ENCODE assay signal across 20 cellular contexts in genomic region chr1:71641903-71642302, GRCh38.
A peak's percentile ranks its signal among the peaks of the same experiment; 100 is the strongest.
DNase-seq lines count a peak whose midpoint lies in the region; ATAC-seq, FAIRE-seq and TF ChIP-seq lines count a peak whose summit lies in the region.
"Had no signal": no experiment of that assay in that cellular context is flagged by ENCODE, and none has a peak within 500 bp of the region (broad histone marks: within the 10 kb centered on the region; RNA-seq: fewer than 3 reads in every experiment).

No MANE protein-coding gene starts in this region.

- ATAC-seq in Right ventricle myocardium superior (ENCODE audit: poor library complexity), result peak; percentile 74
- no peak for ATAC-seq in GM21529 (IDR thresholded peaks at IDR 0.05; ENCODE audit: unreplicated experiment)
- ATAC-seq in activated CD4-positive, CD25-positive, alpha-beta regulatory T cell treated with anti-CD3 and anti-CD28 coated beads, Interleukin-2, amount 50 U/mL, for 24 hours, result no peak
- ATAC-seq: A549 had no signal

- no peak overlapping the region for H3K9ac ChIP-seq in endothelial cell of umbilical vein (replicated peaks; ENCODE audit: extremely low read depth, insufficient read depth, low read length)
- H3K9ac ChIP-seq: BLaER1 treated with 17β-estradiol and CSF1 and Interleukin-3, amounts not matched to agents 10 nM and 100 nM had no signal

- H3K4me1 ChIP-seq in right atrium auricular region, result peaks cover 0 to 5% of the 10 kb centered on the region in 2 donors
- no peaks in the 10 kb centered on the region for H3K4me1 ChIP-seq in endothelial cell of umbilical vein (ENCODE audit: control insufficient read depth, extremely low read depth, insufficient read depth, low read length)
- H3K4me1 ChIP-seq in left ventricle myocardium inferior, result peaks cover 16% of the 10 kb centered on the region
- H3K4me1 ChIP-seq: A549; BLaER1 treated with 17β-estradiol and CSF1 and Interleukin-3, amounts not matched to agents 10 nM and 100 nM; HAP-1 had no signal

- dilution Hi-C loops in endothelial cell of umbilical vein (cut with MboI; ENCODE audit: extremely low pct_ligation_motif_present, low sequenced_read_pairs), result no loop called here

- TF ChIP-seq CTCF in right atrium auricular region (IDR thresholded peaks at IDR 0.05) (no peak), endothelial cell of umbilical vein (IDR thresholded peaks at IDR 0.05; ENCODE audit: extremely low read depth in 1 of 2, insufficient read depth in 1 of 2, low read depth in 1 of 2, low read length in 2 of 2) (no peak), left ventricle myocardium inferior (IDR thresholded peaks at IDR 0.05; ENCODE audit: borderline replicate concordance) (no peak)

- H3K9me3 ChIP-seq in right atrium auricular region (no peaks in the 10 kb centered on the region), endothelial cell of umbilical vein (replicated peaks; ENCODE audit: control insufficient read depth, insufficient read depth, low read length) (no peaks in the 10 kb centered on the region), left ventricle myocardium inferior (replicated peaks) (no peaks in the 10 kb centered on the region)
- H3K9me3 ChIP-seq: A549; BLaER1 treated with 17β-estradiol and CSF1 and Interleukin-3, amounts not matched to agents 10 nM and 100 nM; HAP-1; MG63 had no signal

- H3K27me3 ChIP-seq in right atrium auricular region (no peaks in the 10 kb centered on the region), endothelial cell of umbilical vein (ENCODE audit: control insufficient read depth in 2 of 2, insufficient read depth in 2 of 2, low read length in 2 of 2) (no peaks in the 10 kb centered on the region), left ventricle myocardium inferior (ENCODE audit: low read depth) (no peaks in the 10 kb centered on the region)
- H3K27me3 ChIP-seq: BLaER1 treated with 17β-estradiol and CSF1 and Interleukin-3, amounts not matched to agents 10 nM and 100 nM; MG63 had no signal

- FAIRE-seq in endothelial cell of umbilical vein (lab: Jason Lieb, UNC), result peak; percentile 18
- FAIRE-seq: A549, G401.6, RCC 7860 had no signal

- no peak overlapping the region for H2AFZ ChIP-seq in endothelial cell of umbilical vein (ENCODE audit: low read depth, low read length)

- TF ChIP-seq POLR2A in endothelial cell of umbilical vein (IDR thresholded peaks at IDR 0.05; ENCODE audit: low read depth, low read length), result no peak

- H3K4me3 ChIP-seq in right atrium auricular region (no peak overlapping the region), endothelial cell of umbilical vein (replicated peaks in 1 of 3; ENCODE audit: insufficient read depth in 1 of 3, low read depth in 1 of 3, low read length in 3 of 3) (no peak overlapping the region), left ventricle myocardium inferior (no peak overlapping the region)
- H3K4me3 ChIP-seq: A549; BLaER1 treated with 17β-estradiol and CSF1 and Interleukin-3, amounts not matched to agents 10 nM and 100 nM; HAP-1; MG63 had no signal

- DNase-seq in Right ventricle myocardium superior (peak; percentile 44), right atrium auricular region (ENCODE audit: low spot score) (no peak), endothelial cell of umbilical vein (ENCODE audit: low read depth, low spot score) (no peak), left ventricle myocardium inferior (no peak)
- no peak for DNase-seq in activated CD8-positive, alpha-beta memory T cell treated with anti-CD3 and anti-CD28 coated beads, Interleukin-2, amount 50 U/mL, for 4 hours
- DNase-seq: AML-193; CD4-positive, alpha-beta T cell; DMS53; GOT3; HFFc6; KBM-7; MG63; NCI-H510A had no signal

- H3K4me2 ChIP-seq in endothelial cell of umbilical vein (ENCODE audit: insufficient read depth, low read length), result no peak overlapping the region
- H3K4me2 ChIP-seq: A549; BLaER1 treated with 17β-estradiol and CSF1 and Interleukin-3, amounts not matched to agents 10 nM and 100 nM had no signal

- POLR2A ChIA-PET in endothelial cell of umbilical vein (lab: Charles Lee), result no interaction called here

- CTCF ChIA-PET in endothelial cell of umbilical vein (lab: Charles Lee), result interaction anchor here (1.3 to 1.9 kb wide), 2 partner anchors 8 to 12 kb away, joined by 4 to 9 read pairs; no protein-coding TSS in a partner anchor

- H3K9me1 ChIP-seq in endothelial cell of umbilical vein (replicated peaks; ENCODE audit: control insufficient read depth, extremely low read depth, insufficient read depth, low read length), result no peaks in the 10 kb centered on the region

- no peaks in the 10 kb centered on the region for H4K20me1 ChIP-seq in endothelial cell of umbilical vein (replicated peaks; ENCODE audit: control insufficient read depth, extremely low read depth, insufficient read depth, low read length)
- H4K20me1 ChIP-seq: BLaER1 treated with 17β-estradiol and CSF1 and Interleukin-3, amounts not matched to agents 10 nM and 100 nM had no signal

- H3K79me2 ChIP-seq in endothelial cell of umbilical vein (ENCODE audit: control insufficient read depth, insufficient read depth, low read length), result no peaks in the 10 kb centered on the region

- intact Hi-C loops in Right ventricle myocardium superior (cut with DNase I) (no loop called here), endothelial cell of umbilical vein (cut with micrococcal nuclease) (no loop called here), left ventricle myocardium inferior (cut with micrococcal nuclease) (no loop called here)

- H3K27ac ChIP-seq in right atrium auricular region (no peak overlapping the region), endothelial cell of umbilical vein (ENCODE audit: insufficient read depth, low read depth, low read length) (no peak overlapping the region), left ventricle myocardium inferior (replicated peaks) (peak overlapping the region; percentile 43)
- H3K27ac ChIP-seq: A549; BLaER1 treated with 17β-estradiol and CSF1 and Interleukin-3, amounts not matched to agents 10 nM and 100 nM had no signal

- no TSS peak for BruUV-seq in endothelial cell of umbilical vein (replicated peaks; lab: Mats Ljungman, UMichigan)

- no peaks in the 10 kb centered on the region for H3K36me3 ChIP-seq in right atrium auricular region
- no peaks in the 10 kb centered on the region for H3K36me3 ChIP-seq in endothelial cell of umbilical vein (ENCODE audit: control insufficient read depth in 2 of 2, extremely low read depth in 1 of 2, insufficient read depth in 2 of 2, low read length in 2 of 2)
- no peaks in the 10 kb centered on the region for H3K36me3 ChIP-seq in left ventricle myocardium inferior
- H3K36me3 ChIP-seq: BLaER1 treated with 17β-estradiol and CSF1 and Interleukin-3, amounts not matched to agents 10 nM and 100 nM; HAP-1; MG63 had no signal

TF ChIP-seq in endothelial cell of umbilical vein, 7 proteins besides CTCF, POLR2A, EP300 and RAD21:
- no peak for TF ChIP-seq JUN (IDR thresholded peaks at IDR 0.05; ENCODE audit: borderline replicate concordance, insufficient read depth, insufficient read length, low read depth)
- TF ChIP-seq POLR2AphosphoS5 (IDR thresholded peaks at IDR 0.05; ENCODE audit: insufficient read depth, low read depth, low read length), result no peak
- no peak for TF ChIP-seq MAX (IDR thresholded peaks at IDR 0.05; ENCODE audit: insufficient read depth, insufficient read length)
- TF ChIP-seq MYC (IDR thresholded peaks at IDR 0.05; ENCODE audit: low read depth, low read length), result no peak
- no peak for TF ChIP-seq GATA2 (IDR thresholded peaks at IDR 0.05; ENCODE audit: insufficient read depth, insufficient read length, low read depth, low read length)
- no peak for TF ChIP-seq FOS (IDR thresholded peaks at IDR 0.05; ENCODE audit: borderline replicate concordance, insufficient read depth, low read length)
- TF ChIP-seq EZH2 (IDR thresholded peaks at IDR 0.05; ENCODE audit: borderline replicate concordance, low read depth, low read length, severe bottlenecking), result no peak
TF ChIP-seq in endothelial cell of umbilical vein: peak in this region for 0.
